2 cellular contexts compared by ENCODE assay signal in genomic region chr5:3659907-3660306, GRCh38.
TF ChIP-seq lines count a peak whose summit lies in the region.

No MANE protein-coding gene starts in this region.

TF ChIP-seq in IMR-90, 13 proteins besides CTCF, POLR2A, EP300 and RAD21:
- TF ChIP-seq RFX5 (IDR thresholded peaks at IDR 0.05; ENCODE audit: low read depth, low read length) = no peak
- TF ChIP-seq FOS (IDR thresholded peaks at IDR 0.05; ENCODE audit: low read depth, low read length) = no peak
- TF ChIP-seq BHLHE40 (IDR thresholded peaks at IDR 0.05; ENCODE audit: low read depth, low read length) = no peak
- TF ChIP-seq MXI1 (IDR thresholded peaks at IDR 0.05; ENCODE audit: borderline replicate concordance, low read depth, low read length) = no peak
- TF ChIP-seq ELK1 (IDR thresholded peaks at IDR 0.05; ENCODE audit: borderline replicate concordance, low read depth, low read length) = no peak
- TF ChIP-seq NFE2L2 (IDR thresholded peaks at IDR 0.05; ENCODE audit: low read depth, low read length) = no peak
- TF ChIP-seq CEBPB (IDR thresholded peaks at IDR 0.05; ENCODE audit: low read depth, low read length) = no peak
- TF ChIP-seq MAFK (IDR thresholded peaks at IDR 0.05; ENCODE audit: low read depth, low read length) = no peak
- TF ChIP-seq MAZ (IDR thresholded peaks at IDR 0.05; ENCODE audit: borderline replicate concordance, low read depth, low read length) = no peak
- TF ChIP-seq, protein P1, sequence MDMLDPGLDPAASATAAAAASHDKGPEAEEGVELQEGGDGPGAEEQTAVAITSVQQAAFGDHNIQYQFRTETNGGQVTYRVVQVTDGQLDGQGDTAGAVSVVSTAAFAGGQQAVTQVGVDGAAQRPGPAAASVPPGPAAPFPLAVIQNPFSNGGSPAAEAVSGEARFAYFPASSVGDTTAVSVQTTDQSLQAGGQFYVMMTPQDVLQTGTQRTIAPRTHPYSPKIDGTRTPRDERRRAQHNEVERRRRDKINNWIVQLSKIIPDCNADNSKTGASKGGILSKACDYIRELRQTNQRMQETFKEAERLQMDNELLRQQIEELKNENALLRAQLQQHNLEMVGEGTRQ (IDR thresholded peaks at IDR 0.05; ENCODE audit: low read depth, low read length) = no peak
- TF ChIP-seq SMC3 (IDR thresholded peaks at IDR 0.05; ENCODE audit: low read depth, low read length) = no peak
- TF ChIP-seq CHD1 (IDR thresholded peaks at IDR 0.05; ENCODE audit: low read depth, low read length) = no peak
- no peak for TF ChIP-seq RCOR1 (IDR thresholded peaks at IDR 0.05; ENCODE audit: insufficient replicate concordance, low read length)
TF ChIP-seq in IMR-90: peak in this region for 0.

TF ChIP-seq in endothelial cell of umbilical vein, 7 proteins besides CTCF, POLR2A, EP300 and RAD21:
- TF ChIP-seq FOS (IDR thresholded peaks at IDR 0.05; ENCODE audit: borderline replicate concordance, insufficient read depth, low read length) (no peak), POLR2AphosphoS5 (IDR thresholded peaks at IDR 0.05; ENCODE audit: insufficient read depth, low read depth, low read length) (no peak), MAX (IDR thresholded peaks at IDR 0.05; ENCODE audit: insufficient read depth, insufficient read length) (no peak)
